In genomic region chr9:16361939-16362338, GRCh38 we compare ENCODE assay signal across 1 cellular context.
TF ChIP-seq lines count a peak whose summit lies in the region.

No MANE protein-coding gene starts in this region.

TF ChIP-seq in IMR-90, 13 proteins besides CTCF, POLR2A, EP300 and RAD21:
- TF ChIP-seq ELK1 (IDR thresholded peaks at IDR 0.05; ENCODE audit: borderline replicate concordance, low read depth, low read length) (no peak), RFX5 (IDR thresholded peaks at IDR 0.05; ENCODE audit: low read depth, low read length) (no peak), CEBPB (IDR thresholded peaks at IDR 0.05; ENCODE audit: low read depth, low read length) (no peak), RCOR1 (IDR thresholded peaks at IDR 0.05; ENCODE audit: insufficient replicate concordance, low read length) (no peak), MAFK (IDR thresholded peaks at IDR 0.05; ENCODE audit: low read depth, low read length) (no peak), BHLHE40 (IDR thresholded peaks at IDR 0.05; ENCODE audit: low read depth, low read length) (no peak), FOS (IDR thresholded peaks at IDR 0.05; ENCODE audit: low read depth, low read length) (no peak), MAZ (IDR thresholded peaks at IDR 0.05; ENCODE audit: borderline replicate concordance, low read depth, low read length) (no peak), MXI1 (IDR thresholded peaks at IDR 0.05; ENCODE audit: borderline replicate concordance, low read depth, low read length) (no peak), SMC3 (IDR thresholded peaks at IDR 0.05; ENCODE audit: low read depth, low read length) (no peak), CHD1 (IDR thresholded peaks at IDR 0.05; ENCODE audit: low read depth, low read length) (no peak), NFE2L2 (IDR thresholded peaks at IDR 0.05; ENCODE audit: low read depth, low read length) (no peak)
- TF ChIP-seq, protein P1, sequence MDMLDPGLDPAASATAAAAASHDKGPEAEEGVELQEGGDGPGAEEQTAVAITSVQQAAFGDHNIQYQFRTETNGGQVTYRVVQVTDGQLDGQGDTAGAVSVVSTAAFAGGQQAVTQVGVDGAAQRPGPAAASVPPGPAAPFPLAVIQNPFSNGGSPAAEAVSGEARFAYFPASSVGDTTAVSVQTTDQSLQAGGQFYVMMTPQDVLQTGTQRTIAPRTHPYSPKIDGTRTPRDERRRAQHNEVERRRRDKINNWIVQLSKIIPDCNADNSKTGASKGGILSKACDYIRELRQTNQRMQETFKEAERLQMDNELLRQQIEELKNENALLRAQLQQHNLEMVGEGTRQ (IDR thresholded peaks at IDR 0.05; ENCODE audit: low read depth, low read length) = no peak
TF ChIP-seq in IMR-90: peak in this region for 0.
